ENCODE assay signal across 8 cellular contexts in genomic region chr2:121095257-121096080, GRCh38.
DNase-seq lines count a peak whose midpoint lies in the region; ATAC-seq lines count a peak whose summit lies in the region.

No MANE protein-coding gene starts in this region.

- ATAC-seq in GM21529 (IDR thresholded peaks at IDR 0.05; ENCODE audit: unreplicated experiment) (peak; percentile 58), right cardiac atrium (peak; percentile 42 to 64)
- ATAC-seq in stimulated activated effector memory CD8-positive, alpha-beta T cell treated with anti-CD3 and anti-CD28 coated beads, Interleukin-12 subunit alpha, Interleukin-12 subunit beta, amount 100 ng/mL, for 72 hours = peak; percentile 42

- WGBS in right cardiac atrium = 29% methylated on average over 19 of the region's 19 CpGs

- no peak overlapping the region for H3K9ac ChIP-seq in adipocyte (ENCODE audit: low read length)

- no peaks in the 10 kb centered on the region for H3K9me3 ChIP-seq in adipocyte (ENCODE audit: control insufficient read depth, low read length)
- no peaks in the 10 kb centered on the region for H3K9me3 ChIP-seq in right cardiac atrium (ENCODE audit: control insufficient read depth, low read length)

- H3K9me3 Mint-ChIP-seq in stimulated activated effector memory CD8-positive, alpha-beta T cell treated with anti-CD3 and anti-CD28 coated beads, Interleukin-12 subunit alpha, Interleukin-12 subunit beta, amount 100 ng/mL, for 72 hours = no peaks in the 10 kb centered on the region

- intact Hi-C loops in right cardiac atrium (cut with DNase I) = loop anchor here (5.0 to 10.0 kb wide), 3 partner anchors 259 to 269 kb away; no protein-coding TSS in a partner anchor

- H3K27ac Mint-ChIP-seq in stimulated activated effector memory CD8-positive, alpha-beta T cell treated with anti-CD3 and anti-CD28 coated beads, Interleukin-12 subunit alpha, Interleukin-12 subunit beta, amount 100 ng/mL, for 72 hours = no peak overlapping the region

- no peaks in the 10 kb centered on the region for H3K36me3 Mint-ChIP-seq in stimulated activated effector memory CD8-positive, alpha-beta T cell treated with anti-CD3 and anti-CD28 coated beads, Interleukin-12 subunit alpha, Interleukin-12 subunit beta, amount 100 ng/mL, for 72 hours

- no peak overlapping the region for H3K4me3 ChIP-seq in adipocyte (ENCODE audit: low read length)
- H3K4me3 ChIP-seq in right cardiac atrium (ENCODE audit: low read length) = no peak overlapping the region

- no peaks in the 10 kb centered on the region for H3K4me1 Mint-ChIP-seq in stimulated activated effector memory CD8-positive, alpha-beta T cell treated with anti-CD3 and anti-CD28 coated beads, Interleukin-12 subunit alpha, Interleukin-12 subunit beta, amount 100 ng/mL, for 72 hours

- no peak overlapping the region for H3K4me3 Mint-ChIP-seq in stimulated activated effector memory CD8-positive, alpha-beta T cell treated with anti-CD3 and anti-CD28 coated beads, Interleukin-12 subunit alpha, Interleukin-12 subunit beta, amount 100 ng/mL, for 72 hours

- H3K27me3 ChIP-seq in adipocyte (replicated peaks; ENCODE audit: control insufficient read depth, insufficient read depth, low read length) (peaks cover 29% of the 10 kb centered on the region), right cardiac atrium (ENCODE audit: control insufficient read depth, insufficient read depth) (no peaks in the 10 kb centered on the region)

- H3K27ac ChIP-seq in right cardiac atrium (ENCODE audit: low read length) = no peak overlapping the region

- no peaks in the 10 kb centered on the region for H3K36me3 ChIP-seq in adipocyte (ENCODE audit: control insufficient read depth, insufficient read depth, low read length, severe bottlenecking)

- DNase-seq in DMS153 treated with DMSO at 0.1 percent for 48 hours (lab: John Stamatoyannopoulos, UW; ENCODE audit: unreplicated experiment) (peak; percentile 7), NCI-H2107 (lab: John Stamatoyannopoulos, UW) (peak; percentile 49), adipocyte (ENCODE audit: low read depth) (peak; percentile 85), right cardiac atrium (peak; percentile 68 to 87 (median 84)), DMS79 (lab: John Stamatoyannopoulos, UW) (no peak)
- no peak for DNase-seq in stimulated activated effector memory CD8-positive, alpha-beta T cell treated with anti-CD3 and anti-CD28 coated beads, Interleukin-12 subunit alpha, Interleukin-12 subunit beta, amount 100 ng/mL, for 72 hours (ENCODE audit: low spot score in 2 of 2)
- DNase-seq in stimulated activated CD4-positive, alpha-beta T cell treated with anti-CD3 and anti-CD28 coated beads, Interleukin-4, amount 100 ng/mL, for 1 hour = no peak

- H3K4me1 ChIP-seq in adipocyte (ENCODE audit: control insufficient read depth, insufficient read depth, low read length) = peaks cover 6% of the 10 kb centered on the region
- peaks cover 2% of the 10 kb centered on the region for H3K4me1 ChIP-seq in right cardiac atrium (ENCODE audit: control insufficient read depth, insufficient read depth, low read length)

Comparison
In these comparisons a context has a peak if more than half of its experiments do, and no peak if none do; other contexts are left out.
1. DNase-seq: peak in DMS153 treated with DMSO at 0.1 percent for 48 hours (single experiment), NCI-H2107 (single experiment), adipocyte (single experiment) and right cardiac atrium (3 of 3); none in stimulated activated effector memory CD8-positive, alpha-beta T cell treated with anti-CD3 and anti-CD28 coated beads, Interleukin-12 subunit alpha, Interleukin-12 subunit beta, amount 100 ng/mL, for 72 hours (0 of 2), DMS79 (single experiment) and stimulated activated CD4-positive, alpha-beta T cell treated with anti-CD3 and anti-CD28 coated beads, Interleukin-4, amount 100 ng/mL, for 1 hour (single experiment).
2. Peak in every context shown above with its lines, with median percentiles within 50 percentile points of each other: ATAC-seq.